30 cellular contexts compared by ENCODE assay signal in the genomic region with DNA sequence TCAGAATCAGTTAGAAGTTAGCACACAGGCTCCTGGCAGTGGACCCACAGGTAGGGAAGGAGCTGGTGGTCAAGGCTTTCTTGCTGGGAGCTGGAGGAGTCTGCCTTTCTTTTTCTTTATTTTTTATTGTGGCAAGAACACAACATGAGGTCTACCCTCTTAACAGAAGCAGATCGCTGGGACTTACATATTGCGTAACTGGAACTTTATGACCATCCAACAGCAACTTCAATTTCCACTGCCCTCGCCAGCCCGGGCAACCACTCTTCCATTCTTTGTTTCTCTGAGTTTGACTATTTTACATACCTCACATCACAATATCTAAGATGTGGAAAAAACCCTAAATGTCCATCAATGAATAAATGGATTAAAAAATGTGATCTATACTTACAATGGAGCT.
"Had no signal": no experiment of that assay in that cellular context is flagged by ENCODE, and none has a peak within 500 bp of the region (broad histone marks: within the 10 kb centered on the region; RNA-seq: fewer than 3 reads in every experiment).

No MANE protein-coding gene starts in this region.

- DNase-seq: activated B cell treated with CpG ODN at 0.5 μM for 24 hours; activated CD4-positive, alpha-beta memory T cell treated with anti-CD3 and anti-CD28 coated beads for 36 hours; activated CD4-positive, alpha-beta T cell treated with anti-CD3 and anti-CD28 coated beads for 48 hours; activated CD8-positive, alpha-beta memory T cell treated with anti-CD3 and anti-CD28 coated beads, Interleukin-2, amount 50 U/mL, for 48 hours; activated gamma-delta T cell; activated naive CD4-positive, alpha-beta T cell; activated naive CD4-positive, alpha-beta T cell treated with anti-CD3 and anti-CD28 coated beads, Interleukin-2, amount 10 ng/mL, durations not matched to agents 7 days and 5 days; activated naive CD8-positive, alpha-beta T cell treated with anti-CD3 and anti-CD28 coated beads, Interleukin-2, amount 10 ng/mL, durations not matched to agents 7 days and 5 days; activated T-cell treated with anti-CD3 and anti-CD28 coated beads for 4 hours; activated T-cell treated with anti-CD3 and anti-CD28 coated beads, Interleukin-2, amount 50 U/mL, for 24 hours; activated T-cell treated with anti-CD3 and anti-CD28 coated beads, Interleukin-2, amount 50 U/mL, for 72 hours; central memory CD4-positive, alpha-beta T cell; cerebellar nuclear complex; colonic mucosa; effector CD8-positive, alpha-beta T cell; esophagus squamous epithelium; foreskin melanocyte; head of caudate nucleus; T-helper 17 cell; T1000; WERI-Rb-1 had no signal

- H3K27ac Mint-ChIP-seq: activated B cell treated with CpG ODN at 0.5 μM for 24 hours; activated CD4-positive, alpha-beta memory T cell treated with anti-CD3 and anti-CD28 coated beads for 36 hours; activated naive CD4-positive, alpha-beta T cell treated with anti-CD3 and anti-CD28 coated beads, Interleukin-2, amount 10 ng/mL, durations not matched to agents 7 days and 5 days; activated naive CD4-positive, alpha-beta T cell treated with anti-CD3 and anti-CD28 coated beads, Interleukin-2, amount 50 U/mL, for 72 hours; activated naive CD8-positive, alpha-beta T cell treated with anti-CD3 and anti-CD28 coated beads, Interleukin-2, amount 10 ng/mL, durations not matched to agents 7 days and 5 days; activated T-cell treated with anti-CD3 and anti-CD28 coated beads, Interleukin-2, amount 50 U/mL, for 24 hours; activated T-cell treated with anti-CD3 and anti-CD28 coated beads, Interleukin-2, amount 50 U/mL, for 72 hours; brain; T-helper 17 cell; T-helper 2 cell treated with Interferon-gamma antibody and Interleukin-4, amounts not matched to agents 5 μg/mL and 100 μg/mL, for 36 hours had no signal

- H3K4me1 ChIP-seq: ascending aorta, breast epithelium, colonic mucosa, esophagus squamous epithelium had no signal

- H3K9me3 Mint-ChIP-seq: activated B cell treated with CpG ODN at 0.5 μM for 24 hours; activated CD4-positive, alpha-beta memory T cell treated with anti-CD3 and anti-CD28 coated beads for 36 hours; activated naive CD4-positive, alpha-beta T cell treated with anti-CD3 and anti-CD28 coated beads, Interleukin-2, amount 10 ng/mL, durations not matched to agents 7 days and 5 days; activated naive CD4-positive, alpha-beta T cell treated with anti-CD3 and anti-CD28 coated beads, Interleukin-2, amount 50 U/mL, for 72 hours; activated naive CD8-positive, alpha-beta T cell treated with anti-CD3 and anti-CD28 coated beads, Interleukin-2, amount 10 ng/mL, durations not matched to agents 7 days and 5 days; activated T-cell treated with anti-CD3 and anti-CD28 coated beads, Interleukin-2, amount 50 U/mL, for 24 hours; activated T-cell treated with anti-CD3 and anti-CD28 coated beads, Interleukin-2, amount 50 U/mL, for 72 hours; T-helper 2 cell treated with Interferon-gamma antibody and Interleukin-4, amounts not matched to agents 5 μg/mL and 100 μg/mL, for 36 hours had no signal

- H3K4me3 Mint-ChIP-seq: activated B cell treated with CpG ODN at 0.5 μM for 24 hours; activated CD4-positive, alpha-beta memory T cell treated with anti-CD3 and anti-CD28 coated beads for 36 hours; activated naive CD4-positive, alpha-beta T cell treated with anti-CD3 and anti-CD28 coated beads, Interleukin-2, amount 10 ng/mL, durations not matched to agents 7 days and 5 days; activated naive CD8-positive, alpha-beta T cell treated with anti-CD3 and anti-CD28 coated beads, Interleukin-2, amount 10 ng/mL, durations not matched to agents 7 days and 5 days; activated T-cell treated with anti-CD3 and anti-CD28 coated beads, Interleukin-2, amount 50 U/mL, for 24 hours; activated T-cell treated with anti-CD3 and anti-CD28 coated beads, Interleukin-2, amount 50 U/mL, for 72 hours; brain; T-helper 17 cell; T-helper 2 cell treated with Interferon-gamma antibody and Interleukin-4, amounts not matched to agents 5 μg/mL and 100 μg/mL, for 36 hours had no signal

- H3K4me3 ChIP-seq: ascending aorta, breast epithelium, cardiac muscle cell, colonic mucosa, esophagus squamous epithelium had no signal

- H3K27ac ChIP-seq: ascending aorta, breast epithelium, cardiac muscle cell, colonic mucosa, epithelial cell of prostate, esophagus squamous epithelium, WERI-Rb-1 had no signal

- H3K9me3 ChIP-seq: ascending aorta, breast epithelium, colonic mucosa, esophagus squamous epithelium had no signal

- H3K36me3 Mint-ChIP-seq: activated CD4-positive, alpha-beta memory T cell treated with anti-CD3 and anti-CD28 coated beads for 36 hours; activated naive CD4-positive, alpha-beta T cell treated with anti-CD3 and anti-CD28 coated beads, Interleukin-2, amount 10 ng/mL, durations not matched to agents 7 days and 5 days; activated naive CD4-positive, alpha-beta T cell treated with anti-CD3 and anti-CD28 coated beads, Interleukin-2, amount 50 U/mL, for 72 hours; activated naive CD8-positive, alpha-beta T cell treated with anti-CD3 and anti-CD28 coated beads, Interleukin-2, amount 10 ng/mL, durations not matched to agents 7 days and 5 days; brain had no signal

- H3K36me3 ChIP-seq: ascending aorta, breast epithelium, cardiac muscle cell, colonic mucosa, esophagus squamous epithelium, WERI-Rb-1 had no signal

- H3K4me1 Mint-ChIP-seq: activated B cell treated with CpG ODN at 0.5 μM for 24 hours; activated naive CD4-positive, alpha-beta T cell treated with anti-CD3 and anti-CD28 coated beads, Interleukin-2, amount 10 ng/mL, durations not matched to agents 7 days and 5 days; activated naive CD8-positive, alpha-beta T cell treated with anti-CD3 and anti-CD28 coated beads, Interleukin-2, amount 10 ng/mL, durations not matched to agents 7 days and 5 days; brain; T-helper 17 cell had no signal

- H3K27me3 ChIP-seq: ascending aorta, cardiac muscle cell, colonic mucosa had no signal

- FAIRE-seq: endometrium, endothelial cell of umbilical vein had no signal
